ENCODE assay signal across 8 cellular contexts in genomic region chr9:71911908-71912325, GRCh38. TPM values are rescaled to one million over a fixed set of nuclear protein-coding genes. Genes with fewer than 3 reads are reported as not detected.
DNase-seq lines count a peak whose midpoint lies in the region; ATAC-seq lines count a peak whose summit lies in the region.

No MANE protein-coding gene starts in this region.

- peak overlapping the region; percentile 99 for H3K27ac Mint-ChIP-seq in activated naive CD8-positive, alpha-beta T cell treated with anti-CD3 and anti-CD28 coated beads, Interleukin-2, amount 10 ng/mL, durations not matched to agents 7 days and 5 days

- peak overlapping the region; percentile 99 for H3K4me3 Mint-ChIP-seq in activated naive CD8-positive, alpha-beta T cell treated with anti-CD3 and anti-CD28 coated beads, Interleukin-2, amount 10 ng/mL, durations not matched to agents 7 days and 5 days

- peaks cover 39% of the 10 kb centered on the region for H3K4me1 Mint-ChIP-seq in activated naive CD8-positive, alpha-beta T cell treated with anti-CD3 and anti-CD28 coated beads, Interleukin-2, amount 10 ng/mL, durations not matched to agents 7 days and 5 days

- peak; percentile 55 for DNase-seq in NCI-H82 (lab: John Stamatoyannopoulos, UW)
- DNase-seq in NCI-H82 treated with DMSO at 0.1 percent for 48 hours (lab: John Stamatoyannopoulos, UW; ENCODE audit: unreplicated experiment) = no peak
- no peak for DNase-seq in activated naive CD8-positive, alpha-beta T cell treated with anti-CD3 and anti-CD28 coated beads, Interleukin-2, amount 10 ng/mL, durations not matched to agents 7 days and 5 days

- H3K27me3 ChIP-seq in subcutaneous abdominal adipose tissue (ENCODE audit: control insufficient read depth in 5 of 5, insufficient read depth in 4 of 5, low read length in 5 of 5) = no peaks in the 10 kb centered on the region

- H3K4me3 ChIP-seq in iPS-18c (ENCODE audit: insufficient read depth, low read depth, low read length) = peak overlapping the region; percentile 73
- peak overlapping the region; percentile 93 to 98 (median 96) for H3K4me3 ChIP-seq in subcutaneous abdominal adipose tissue (ENCODE audit: low read depth in 1 of 5, low read length in 5 of 5)

- POLR2A ChIA-PET in activated naive CD8-positive, alpha-beta T cell treated with anti-CD3 and anti-CD28 coated beads, Interleukin-2, amount 10 ng/mL, durations not matched to agents 7 days and 5 days (lab: Charles Lee) = interaction anchor here (1.0 to 3.5 kb wide), 9 partner anchors 10 to 145 kb away, joined by 3 to 60 read pairs (median 8); no protein-coding TSS in a partner anchor

- H3K4me1 ChIP-seq in subcutaneous abdominal adipose tissue (ENCODE audit: control insufficient read depth in 5 of 5, insufficient read depth in 5 of 5, low read length in 5 of 5) = peaks cover 3 to 36% (median 29%) of the 10 kb centered on the region in 5 donors

- no peaks in the 10 kb centered on the region for H3K27me3 Mint-ChIP-seq in activated naive CD8-positive, alpha-beta T cell treated with anti-CD3 and anti-CD28 coated beads, Interleukin-2, amount 10 ng/mL, durations not matched to agents 7 days and 5 days

- H3K36me3 ChIP-seq in subcutaneous abdominal adipose tissue (ENCODE audit: control insufficient read depth in 5 of 5, insufficient read depth in 5 of 5, low read length in 5 of 5) = no peaks in the 10 kb centered on the region

- H3K9me3 Mint-ChIP-seq in activated naive CD8-positive, alpha-beta T cell treated with anti-CD3 and anti-CD28 coated beads, Interleukin-2, amount 10 ng/mL, durations not matched to agents 7 days and 5 days = no peaks in the 10 kb centered on the region

- H3K9me3 ChIP-seq in iPS-18c (ENCODE audit: control insufficient read depth, insufficient read depth, low read length) (no peaks in the 10 kb centered on the region), subcutaneous abdominal adipose tissue (ENCODE audit: control insufficient read depth in 5 of 5, low read length in 5 of 5) (no peaks in the 10 kb centered on the region)

- ATAC-seq in activated naive CD8-positive, alpha-beta T cell treated with anti-CD3 and anti-CD28 coated beads, Interleukin-2, amount 10 ng/mL, durations not matched to agents 7 days and 5 days (ENCODE audit: low read depth) = no peak
- ATAC-seq in GM21515 (IDR thresholded peaks at IDR 0.05; ENCODE audit: unreplicated experiment) (no peak), GM18502 (IDR thresholded peaks at IDR 0.05; ENCODE audit: poor library complexity, unreplicated experiment) (no peak), HG02852 (IDR thresholded peaks at IDR 0.05; ENCODE audit: unreplicated experiment) (no peak)

- peaks cover 7% of the 10 kb centered on the region for H3K36me3 Mint-ChIP-seq in activated naive CD8-positive, alpha-beta T cell treated with anti-CD3 and anti-CD28 coated beads, Interleukin-2, amount 10 ng/mL, durations not matched to agents 7 days and 5 days

- peak overlapping the region; percentile 93 for H3K27ac ChIP-seq in subcutaneous abdominal adipose tissue (ENCODE audit: low read depth, low read length)

- peak overlapping the region; percentile 61 to 87 (median 65) for H3K9ac ChIP-seq in subcutaneous abdominal adipose tissue (ENCODE audit: low read length in 5 of 5)

RNA-seq across cellular contexts. Expression of gene C9orf85, which starts 0.5 kb away (rescaled TPM):
- total RNA-seq in activated naive CD8-positive, alpha-beta T cell treated with anti-CD3 and anti-CD28 coated beads, Interleukin-2, amount 10 ng/mL, durations not matched to agents 7 days and 5 days = 10 to 100 TPM in 1 of 2 experiments, 1 to 10 TPM in 1; 9.2 to 11.3 TPM

RNA-seq across cellular contexts. Expression of gene ABHD17B, which starts 0.9 kb away (rescaled TPM):
- total RNA-seq in activated naive CD8-positive, alpha-beta T cell treated with anti-CD3 and anti-CD28 coated beads, Interleukin-2, amount 10 ng/mL, durations not matched to agents 7 days and 5 days = 10 to 100 TPM; 25.2 to 25.6 TPM
